In the genomic region with DNA sequence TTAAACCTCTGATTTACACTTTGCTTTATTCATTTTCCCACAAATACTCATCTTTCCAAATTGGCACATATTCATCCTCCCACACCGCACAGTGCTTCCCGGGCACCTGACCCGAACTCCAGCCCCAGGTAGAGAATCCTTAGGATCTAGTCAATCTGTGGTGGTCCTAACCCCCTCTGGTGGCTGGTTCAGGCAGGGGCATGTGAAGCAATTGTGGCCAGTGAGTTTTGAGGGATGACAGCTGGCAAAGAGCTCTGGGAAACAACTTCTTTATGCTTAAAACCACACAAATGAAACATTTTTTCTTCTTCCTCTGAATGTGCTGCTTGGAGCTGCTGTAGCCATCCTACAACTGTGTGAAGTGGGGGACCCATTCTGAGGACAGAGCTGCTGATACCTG, we compare ENCODE assay signal across 8 cellular contexts. TPM values are rescaled to one million over a fixed set of nuclear protein-coding genes. Genes with fewer than 3 reads are reported as not detected.
DNase-seq lines count a peak whose midpoint lies in the region; ATAC-seq, FAIRE-seq and TF ChIP-seq lines count a peak whose summit lies in the region.

No MANE protein-coding gene starts in this region.

- no peak overlapping the region for H3K4me3 Mint-ChIP-seq in central memory CD8-positive, alpha-beta T cell
- no peak overlapping the region for H3K4me3 Mint-ChIP-seq in activated T-cell treated with anti-CD3 and anti-CD28 coated beads, Interleukin-2, amount 50 U/mL, for 4 hours

- H3K27ac Mint-ChIP-seq in central memory CD8-positive, alpha-beta T cell (ENCODE audit: low read depth) = peak overlapping the region; percentile 68

- no peak overlapping the region for H3K9ac ChIP-seq in MM.1S (ENCODE audit: low read length)

- H3F3A ChIP-seq in MM.1S (ENCODE audit: insufficient read depth, low read length) = no peaks in the 10 kb centered on the region

- FAIRE-seq in RCC 7860 (lab: Jason Lieb, UNC) = no peak

- H3K36me3 Mint-ChIP-seq in central memory CD8-positive, alpha-beta T cell (ENCODE audit: insufficient read depth) = peaks cover 15% of the 10 kb centered on the region
- peaks cover 33% of the 10 kb centered on the region for H3K36me3 Mint-ChIP-seq in activated T-cell treated with anti-CD3 and anti-CD28 coated beads, Interleukin-2, amount 50 U/mL, for 4 hours (ENCODE audit: insufficient read depth)

- no peaks in the 10 kb centered on the region for H3K27me3 Mint-ChIP-seq in central memory CD8-positive, alpha-beta T cell
- H3K27me3 Mint-ChIP-seq in activated T-cell treated with anti-CD3 and anti-CD28 coated beads, Interleukin-2, amount 50 U/mL, for 4 hours (ENCODE audit: low read depth) = no peaks in the 10 kb centered on the region

- H3K27ac ChIP-seq in MM.1S (ENCODE audit: low read length) (no peak overlapping the region), neutrophil (peak overlapping the region; percentile 63)

- peaks cover 72% of the 10 kb centered on the region for H3K4me1 Mint-ChIP-seq in central memory CD8-positive, alpha-beta T cell
- H3K4me1 Mint-ChIP-seq in activated T-cell treated with anti-CD3 and anti-CD28 coated beads, Interleukin-2, amount 50 U/mL, for 4 hours (ENCODE audit: low read depth) = peaks cover 89% of the 10 kb centered on the region

- no peaks in the 10 kb centered on the region for H4K20me1 ChIP-seq in MM.1S (ENCODE audit: insufficient read depth, low read length)

- peak; percentile 15 for DNase-seq in NCI-H1105 treated with DMSO at 0.1 percent for 48 hours (lab: John Stamatoyannopoulos, UW)
- DNase-seq in NCI-H1105 (lab: John Stamatoyannopoulos, UW) = no peak
- no peak for DNase-seq in MM.1S
- no peak for DNase-seq in central memory CD8-positive, alpha-beta T cell (ENCODE audit: low spot score in 2 of 2)
- DNase-seq in NCI-H226 = no peak
- no peak for DNase-seq in RCC 7860 (ENCODE audit: low spot score)
- no peak for DNase-seq in activated T-cell treated with anti-CD3 and anti-CD28 coated beads, Interleukin-2, amount 50 U/mL, for 4 hours

- no peak overlapping the region for H2AFZ ChIP-seq in MM.1S (ENCODE audit: low read length)

- H3K9me2 ChIP-seq in MM.1S (replicated peaks; ENCODE audit: insufficient read depth, low read length) = no peaks in the 10 kb centered on the region

- ATAC-seq in central memory CD8-positive, alpha-beta T cell (replicated peaks; ENCODE audit: extremely low read depth, poor library complexity, severe bottlenecking) = no peak
- no peak for ATAC-seq in activated T-cell treated with anti-CD3 and anti-CD28 coated beads, Interleukin-2, amount 50 U/mL, for 4 hours

- no peaks in the 10 kb centered on the region for H3K9me3 Mint-ChIP-seq in central memory CD8-positive, alpha-beta T cell
- H3K9me3 Mint-ChIP-seq in activated T-cell treated with anti-CD3 and anti-CD28 coated beads, Interleukin-2, amount 50 U/mL, for 4 hours = no peaks in the 10 kb centered on the region

- peaks cover 31% of the 10 kb centered on the region for H3K79me2 ChIP-seq in MM.1S (ENCODE audit: low read length)

- 0 out of 2 replicates have a peak, but pooled peaks cover 6% of the 10 kb centered on the region for H3K4me1 ChIP-seq in MM.1S (ENCODE audit: low read length)
- H3K4me1 ChIP-seq in neutrophil (ENCODE audit: control insufficient read depth in 1 of 2, insufficient read depth in 1 of 2, low read depth in 1 of 2, low read length in 1 of 2) = peaks cover 36 to 55% of the 10 kb centered on the region in 2 experiments

- H3K4me3 ChIP-seq in MM.1S (ENCODE audit: low read length) (no peak overlapping the region), neutrophil (ENCODE audit: low read depth in 1 of 2, low read length in 1 of 2) (no peak overlapping the region)

- H3K4me2 ChIP-seq in MM.1S (ENCODE audit: low read depth, low read length) = no peak overlapping the region

- TF ChIP-seq CTCF in MM.1S (IDR thresholded peaks at IDR 0.05; ENCODE audit: low read length) (peak; percentile 43), neutrophil (IDR thresholded peaks at IDR 0.05) (no peak)

- no peaks in the 10 kb centered on the region for H3K9me3 ChIP-seq in MM.1S (replicated peaks; ENCODE audit: insufficient read depth, low read length)
- H3K9me3 ChIP-seq in neutrophil = no peaks in the 10 kb centered on the region

- H3K36me3 ChIP-seq in MM.1S (replicated peaks; ENCODE audit: insufficient read depth, low read length) = no peaks in the 10 kb centered on the region
- peaks cover 39% of the 10 kb centered on the region for H3K36me3 ChIP-seq in neutrophil

- H3K27me3 ChIP-seq in MM.1S (replicated peaks; ENCODE audit: insufficient read depth, low read length) (no peaks in the 10 kb centered on the region), neutrophil (no peaks in the 10 kb centered on the region)

RNA-seq across cellular contexts. Expression of a gene that starts 54.7 kb away (rescaled TPM):
- 100 to 1,000 TPM in 2 of 3 donors, 10 to 100 TPM in 1; 89.4 to 115 (median 104) TPM for total RNA-seq in activated T-cell treated with anti-CD3 and anti-CD28 coated beads, Interleukin-2, amount 50 U/mL, for 4 hours
